ENCODE assay signal across 8 cellular contexts in genomic region chr20:17995967-17996819, GRCh38. TPM values are rescaled to one million over a fixed set of nuclear protein-coding genes. Genes with fewer than 3 reads are reported as not detected.
DNase-seq lines count a peak whose midpoint lies in the region; ATAC-seq and TF ChIP-seq lines count a peak whose summit lies in the region.

No MANE protein-coding gene starts in this region.

- H3K4me3 Mint-ChIP-seq in Calu3 (ENCODE audit: low read depth, unreplicated experiment), result no peak overlapping the region
- no peak overlapping the region for H3K4me3 Mint-ChIP-seq in activated B cell treated with CpG ODN at 0.5 μM for 24 hours
- no peak overlapping the region for H3K4me3 Mint-ChIP-seq in natural killer cell

- no TSS peak for BruUV-seq in Calu3 (replicated peaks; lab: Mats Ljungman, UMichigan)

- DNase-seq in Calu3 (peak; percentile 6), H4 (ENCODE audit: low spot score) (peak; percentile 43), NCI-H2171 treated with DMSO at 0.1 percent for 48 hours (lab: John Stamatoyannopoulos, UW) (peak; percentile 81), activated B cell treated with CpG ODN at 0.5 μM for 24 hours (no peak), natural killer cell (no peak), NCI-H226 (no peak)

- peak; percentile 91 for ATAC-seq in activated B cell treated with CpG ODN at 0.5 μM for 24 hours (ENCODE audit: low read depth)
- peak; percentile 77 for ATAC-seq in esophagus mucosa
- ATAC-seq in natural killer cell, result peak; percentile 87 to 99 (median 95)
- no peak for ATAC-seq in GM21367 (IDR thresholded peaks at IDR 0.05; ENCODE audit: unreplicated experiment)

- no peaks in the 10 kb centered on the region for H3K27me3 Mint-ChIP-seq in Calu3 (ENCODE audit: unreplicated experiment)
- H3K27me3 Mint-ChIP-seq in activated B cell treated with CpG ODN at 0.5 μM for 24 hours, result no peaks in the 10 kb centered on the region
- H3K27me3 Mint-ChIP-seq in natural killer cell (ENCODE audit: low read depth in 2 of 2), result peaks cover 0 to 10% of the 10 kb centered on the region in 2 donors

- no peaks in the 10 kb centered on the region for H3K4me1 Mint-ChIP-seq in Calu3 (ENCODE audit: low read depth, unreplicated experiment)
- peaks cover 29% of the 10 kb centered on the region for H3K4me1 Mint-ChIP-seq in activated B cell treated with CpG ODN at 0.5 μM for 24 hours
- peaks cover 6 to 7% of the 10 kb centered on the region in 2 donors for H3K4me1 Mint-ChIP-seq in natural killer cell

- TF ChIP-seq CTCF in Calu3 (IDR thresholded peaks at IDR 0.05; ENCODE audit: unreplicated experiment) (no peak), activated B cell treated with CpG ODN at 0.5 μM for 24 hours (IDR thresholded peaks at IDR 0.05) (peak; percentile 89), natural killer cell (IDR thresholded peaks at IDR 0.05) (peak; percentile 92)

- no peak overlapping the region for H3K27ac Mint-ChIP-seq in Calu3 (ENCODE audit: unreplicated experiment)
- H3K27ac Mint-ChIP-seq in activated B cell treated with CpG ODN at 0.5 μM for 24 hours, result peak overlapping the region; percentile 20
- peak overlapping the region in 1 of 2 donors; percentile 37 for H3K27ac Mint-ChIP-seq in natural killer cell

- POLR2A ChIA-PET in activated B cell treated with CpG ODN at 0.5 μM for 24 hours (lab: Charles Lee), result interaction anchor here (1.2 to 1.8 kb wide), 2 partner anchors 28 to 30 kb away, joined by 3 to 7 read pairs; partner anchors contain the start of genes MGME1 and SNX5

- CTCF ChIA-PET in Calu3 (lab: Charles Lee), result no interaction called here
- CTCF ChIA-PET in activated B cell treated with CpG ODN at 0.5 μM for 24 hours (lab: Charles Lee), result interaction anchor here (0.7 to 4.0 kb wide), 19 partner anchors 9 to 1652 kb away, joined by 3 to 30 read pairs (median 4); partner anchors contain the start of genes MGME1, RRBP1 and SNX5

- H3K36me3 Mint-ChIP-seq in Calu3 (ENCODE audit: insufficient read depth, unreplicated experiment) (no peaks in the 10 kb centered on the region), activated B cell treated with CpG ODN at 0.5 μM for 24 hours (ENCODE audit: low read depth) (no peaks in the 10 kb centered on the region), natural killer cell (no peaks in the 10 kb centered on the region)

- no peaks in the 10 kb centered on the region for H3K9me3 Mint-ChIP-seq in Calu3 (ENCODE audit: low read depth, unreplicated experiment)
- no peaks in the 10 kb centered on the region for H3K9me3 Mint-ChIP-seq in activated B cell treated with CpG ODN at 0.5 μM for 24 hours
- no peaks in the 10 kb centered on the region for H3K9me3 Mint-ChIP-seq in natural killer cell

- intact Hi-C loops in Calu3 (cut with micrococcal nuclease; ENCODE audit: unreplicated experiment) (loop anchor here (10.0 kb wide), 1 partner anchor 491 kb away; no protein-coding TSS in a partner anchor), activated B cell treated with CpG ODN at 0.5 μM for 24 hours (cut with micrococcal nuclease) (loop anchor here (1.0 to 5.0 kb wide), 11 partner anchors 28 to 491 kb away; partner anchors contain the start of genes DSTN, KAT14, PET117 and SNX5), natural killer cell (cut with micrococcal nuclease) (loop anchor here (1.0 to 10.0 kb wide), 5 partner anchors 29 to 491 kb away; partner anchors contain the start of gene RRBP1)

RNA-seq across cellular contexts. Expression of gene MGME1, which starts 27.4 kb away (rescaled TPM):
- total RNA-seq in Calu3 (2022) (10.5 TPM in 2 replicates), activated B cell treated with CpG ODN at 0.5 μM for 24 hours (19.0 TPM in 2 replicates), esophagus mucosa (12.8 TPM), natural killer cell (10 to 100 TPM; 10.3 to 25.1 (median 13.0) TPM)
- total RNA-seq in H4 (2014; rRNA removed; shearing (Covaris generic)), result 9.5 and 12.0 TPM in 2 replicates

RNA-seq across cellular contexts. Expression of gene SNX5, which starts 27.6 kb away (rescaled TPM):
- total RNA-seq in Calu3 (2022) (39.8 and 43.0 TPM in 2 replicates), activated B cell treated with CpG ODN at 0.5 μM for 24 hours (125 and 139 TPM in 2 replicates), esophagus mucosa (63.0 TPM), natural killer cell (10 to 100 TPM; 62.3 to 85.4 (median 72.1) TPM)
- 85.0 and 114 TPM in 2 replicates for total RNA-seq in H4 (2014; rRNA removed; shearing (Covaris generic))

Comparison
In these comparisons a context has a peak if more than half of its experiments do, and no peak if none do; other contexts are left out.
1. DNase-seq: peak in Calu3 (single experiment), H4 (single experiment) and NCI-H2171 treated with DMSO at 0.1 percent for 48 hours (single experiment); none in activated B cell treated with CpG ODN at 0.5 μM for 24 hours (single experiment), natural killer cell (single experiment) and NCI-H226 (single experiment).